Comparison of ENCODE assay signal across 19 cellular contexts in genomic region chr2:46837112-46837454, GRCh38.
"Had no signal": no experiment of that assay in that cellular context is flagged by ENCODE, and none has a peak within 500 bp of the region (broad histone marks: within the 10 kb centered on the region; RNA-seq: fewer than 3 reads in every experiment).

No MANE protein-coding gene starts in this region.

- H3K27me3 Mint-ChIP-seq: naive B cell, progenitor cell of endocrine pancreas had no signal

- H3K36me3 Mint-ChIP-seq: immature natural killer cell; stimulated activated effector memory CD8-positive, alpha-beta T cell treated with anti-CD3 and anti-CD28 coated beads, Interleukin-12 subunit alpha, Interleukin-12 subunit beta, amount 100 ng/mL, for 72 hours had no signal

- H3K27ac ChIP-seq: foreskin keratinocyte, ovary, tibial artery, upper lobe of left lung, vagina had no signal

- H3K4me1 ChIP-seq: foreskin keratinocyte had no signal

- H3K27me3 ChIP-seq: foreskin keratinocyte, ovary, tibial artery, upper lobe of left lung, vagina had no signal

- H3K36me3 ChIP-seq: ovary, tibial artery, upper lobe of left lung, vagina had no signal

- H3K4me3 Mint-ChIP-seq: dendritic cell treated with granulocyte-macrophage colony-stimulating factor and Interleukin-4, amounts not matched to agents 40 ng/mL and 50 ng/mL, for 4 days; immature natural killer cell; nephron progenitor cell; stimulated activated effector memory CD8-positive, alpha-beta T cell treated with anti-CD3 and anti-CD28 coated beads, Interleukin-12 subunit alpha, Interleukin-12 subunit beta, amount 100 ng/mL, for 72 hours had no signal

- DNase-seq: foreskin keratinocyte; immature natural killer cell; left ventricle myocardium superior; mesenchymal stem cell; naive B cell; nephron progenitor cell; right cardiac atrium; stimulated activated CD4-positive, alpha-beta T cell treated with anti-CD3 and anti-CD28 coated beads, Interleukin-2, amount 100 ng/mL, for 48 hours; stimulated activated CD8-positive, alpha-beta memory T cell treated with anti-CD3 and anti-CD28 coated beads, Interleukin-4, amount 100 ng/mL, for 48 hours; stimulated activated naive CD8-positive, alpha-beta T cell treated with anti-CD3 and anti-CD28 coated beads, Interleukin-15, Interleukin-2, amounts not matched to agents 100 U/mL and 50 U/mL, for 24 hours; upper lobe of left lung had no signal

- H3K4me3 ChIP-seq: lung, ovary, smooth muscle cell, tibial artery, upper lobe of left lung, vagina had no signal

- H3K4me1 Mint-ChIP-seq: nephron progenitor cell; stimulated activated effector memory CD8-positive, alpha-beta T cell treated with anti-CD3 and anti-CD28 coated beads, Interleukin-12 subunit alpha, Interleukin-12 subunit beta, amount 100 ng/mL, for 72 hours had no signal

- H3K27ac Mint-ChIP-seq: dendritic cell treated with granulocyte-macrophage colony-stimulating factor and Interleukin-4, amounts not matched to agents 40 ng/mL and 50 ng/mL, for 4 days; immature natural killer cell; nephron progenitor cell; progenitor cell of endocrine pancreas; stimulated activated effector memory CD8-positive, alpha-beta T cell treated with anti-CD3 and anti-CD28 coated beads, Interleukin-12 subunit alpha, Interleukin-12 subunit beta, amount 100 ng/mL, for 72 hours had no signal

- H3K9me3 Mint-ChIP-seq: dendritic cell treated with granulocyte-macrophage colony-stimulating factor and Interleukin-4, amounts not matched to agents 40 ng/mL and 50 ng/mL, for 4 days; immature natural killer cell; nephron progenitor cell had no signal

- H3K9me3 ChIP-seq: ovary, tibial artery, upper lobe of left lung, vagina had no signal

- ATAC-seq: foreskin keratinocyte; stimulated activated naive CD8-positive, alpha-beta T cell treated with anti-CD3 and anti-CD28 coated beads, Interleukin-15, Interleukin-2, amounts not matched to agents 100 U/mL and 50 U/mL, for 24 hours had no signal
